ENCODE assay signal across 20 cellular contexts in the genomic region with DNA sequence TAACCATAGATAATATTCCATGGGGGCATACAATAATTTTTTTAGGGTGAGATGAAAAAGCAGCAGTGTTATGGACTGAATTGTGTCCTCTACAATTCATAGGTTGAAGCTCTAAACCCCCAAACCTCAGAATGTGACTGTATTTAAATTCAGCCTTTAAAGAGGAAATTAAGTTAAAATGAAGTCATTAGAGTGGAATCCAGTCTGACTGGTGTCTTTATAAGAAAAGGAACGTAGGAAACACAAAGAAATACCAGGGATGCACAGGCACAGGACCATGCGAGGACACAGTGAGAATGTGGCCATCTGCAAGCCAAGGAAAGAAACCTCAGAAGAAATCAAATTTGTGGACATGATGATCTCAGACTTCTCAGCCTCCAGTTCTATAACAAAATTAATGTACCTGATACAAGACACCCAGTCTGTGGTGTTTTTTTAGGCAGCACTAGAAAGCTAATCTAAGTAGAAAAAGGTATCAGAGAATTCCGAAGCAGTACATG.
"Had no signal": no experiment of that assay in that cellular context is flagged by ENCODE, and none has a peak within 500 bp of the region (broad histone marks: within the 10 kb centered on the region; RNA-seq: fewer than 3 reads in every experiment).

No MANE protein-coding gene starts in this region.

- H3K27ac ChIP-seq: coronary artery, dorsolateral prefrontal cortex, esophagus muscularis mucosa, gastroesophageal sphincter, ovary, right atrium auricular region, sigmoid colon, skin epidermis, stomach, thoracic aorta, transverse colon had no signal

- FAIRE-seq: kidney had no signal

- H3K27me3 ChIP-seq: dorsolateral prefrontal cortex, esophagus muscularis mucosa, gastroesophageal sphincter, ovary, right atrium auricular region, sigmoid colon, stomach, transverse colon had no signal

- H3K4me1 ChIP-seq: esophagus muscularis mucosa, gastroesophageal sphincter, right atrium auricular region, sigmoid colon, stomach, transverse colon had no signal

- H3K36me3 ChIP-seq: esophagus muscularis mucosa, gastroesophageal sphincter, ovary, right atrium auricular region, sigmoid colon, stomach, thoracic aorta, transverse colon had no signal

- DNase-seq: dorsolateral prefrontal cortex; effector CD8-positive, alpha-beta T cell; kidney; natural killer cell; nucleus accumbens; ovary; sigmoid colon; stimulated activated CD4-positive, alpha-beta T cell treated with anti-CD3 and anti-CD28 coated beads, Interleukin-2, amount 100 ng/mL, for 24 hours; stimulated activated CD4-positive, alpha-beta T cell treated with anti-CD3 and anti-CD28 coated beads, Interleukin-4, amount 100 ng/mL, for 4 hours; stimulated activated naive CD4-positive, alpha-beta T cell; stomach; substantia nigra; transverse colon had no signal

- ATAC-seq: gastroesophageal sphincter, left lobe of liver, natural killer cell had no signal

- H3K4me3 ChIP-seq: coronary artery, dorsolateral prefrontal cortex, esophagus muscularis mucosa, gastroesophageal sphincter, ovary, right atrium auricular region, sigmoid colon, skin epidermis, stomach, thoracic aorta, transverse colon had no signal
